21 cellular contexts compared by ENCODE assay signal in the genomic region with DNA sequence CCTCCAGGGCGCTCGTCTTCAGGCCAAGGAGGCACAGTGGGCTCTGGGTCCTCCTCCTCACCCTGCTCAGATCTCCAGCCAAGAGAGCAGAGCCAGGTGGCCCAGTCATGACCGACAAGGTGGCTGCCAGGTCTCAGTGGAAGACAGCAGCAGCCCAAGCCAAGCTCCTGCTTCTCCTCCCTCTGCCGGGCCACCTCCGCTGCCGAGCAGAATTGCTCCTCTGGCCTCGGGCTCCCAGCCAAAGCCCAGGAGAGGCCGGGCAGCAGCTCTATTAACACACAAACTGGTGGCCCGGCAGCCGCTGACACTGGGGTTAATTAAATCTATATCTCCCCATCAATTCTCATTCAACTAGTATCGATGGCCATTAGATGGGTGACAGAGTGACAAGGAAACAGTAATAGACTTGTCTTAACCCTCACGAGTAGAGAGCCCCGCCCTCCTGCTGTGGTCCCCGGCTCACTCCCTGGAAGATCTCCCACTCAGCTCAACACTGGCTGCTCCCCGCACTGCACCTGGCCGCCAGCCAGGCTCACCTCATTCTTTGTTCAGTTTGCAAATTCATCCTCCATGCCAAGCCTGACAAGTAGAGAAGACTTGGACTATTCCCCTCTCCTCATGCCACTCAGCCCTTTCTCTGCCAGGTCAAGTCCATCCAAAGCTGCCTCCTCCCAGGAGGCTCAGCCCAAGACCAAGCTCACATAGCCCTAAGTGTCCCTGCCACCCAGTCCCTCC.
DNase-seq lines count a peak whose midpoint lies in the region; ATAC-seq and TF ChIP-seq lines count a peak whose summit lies in the region.
"Had no signal": no experiment of that assay in that cellular context is flagged by ENCODE, and none has a peak within 500 bp of the region (broad histone marks: within the 10 kb centered on the region; RNA-seq: fewer than 3 reads in every experiment).

No MANE protein-coding gene starts in this region.

- peaks cover 0 to 8% of the 10 kb centered on the region in 2 donors for H3K4me1 ChIP-seq in thyroid gland
- H3K4me1 ChIP-seq: BLaER1, esophagus squamous epithelium, lower lobe of right lung, spleen had no signal

- no peaks in the 10 kb centered on the region for H3K9me3 ChIP-seq in thyroid gland
- H3K9me3 ChIP-seq: BLaER1, esophagus squamous epithelium, lower lobe of right lung, prostate gland, spleen had no signal

- DNase-seq in NCI-H2171 treated with DMSO at 0.1 percent for 48 hours (lab: John Stamatoyannopoulos, UW), result peak; percentile 10
- DNase-seq in NCI-H2171 (lab: John Stamatoyannopoulos, UW), result no peak
- DNase-seq in NCI-H2107 treated with DMSO at 0.1 percent for 48 hours (lab: John Stamatoyannopoulos, UW; ENCODE audit: unreplicated experiment), result peak; percentile 38
- DNase-seq in cerebellar cortex (ENCODE audit: low spot score), result peak; percentile 49
- DNase-seq in thyroid gland, result peak; percentile 61 to 63
- DNase-seq in GM20000 (ENCODE audit: low spot score), result no peak
- DNase-seq: 8988T; activated CD8-positive, alpha-beta T cell treated with anti-CD3 and anti-CD28 coated beads for 36 hours; effector CD4-positive, alpha-beta T cell; esophagus squamous epithelium; lower lobe of right lung; NCI-H187; spleen; T-helper 1 cell; WERI-Rb-1 had no signal

- H3K4me3 ChIP-seq in thyroid gland (replicated peaks in 1 of 3), result no peak overlapping the region
- H3K4me3 ChIP-seq: BLaER1, cardiac muscle cell, esophagus squamous epithelium, lower lobe of right lung, prostate gland, spleen had no signal

- 26 to 41% methylated on average over 16 of the region's 16 CpGs for WGBS in thyroid gland, 2 donors

- intact Hi-C loops in thyroid gland (cut with DNase I), result no loop called here

- H3K27ac ChIP-seq in thyroid gland, result no peak overlapping the region
- H3K27ac ChIP-seq: BLaER1, cardiac muscle cell, esophagus squamous epithelium, lower lobe of right lung, prostate gland, spleen, WERI-Rb-1 had no signal

- TF ChIP-seq CTCF in thyroid gland (IDR thresholded peaks at IDR 0.05) (no peak), GM20000 (IDR thresholded peaks at IDR 0.05; ENCODE audit: extremely low read depth, missing control alignments) (no peak)

- ATAC-seq in GM18505 (IDR thresholded peaks at IDR 0.05; ENCODE audit: unreplicated experiment) (no peak), GM19463 (IDR thresholded peaks at IDR 0.05; ENCODE audit: unreplicated experiment) (no peak)
- ATAC-seq: activated CD8-positive, alpha-beta T cell treated with anti-CD3 and anti-CD28 coated beads for 36 hours; lower lobe of right lung; naive thymus-derived CD8-positive, alpha-beta T cell had no signal

- no peaks in the 10 kb centered on the region for H3K27me3 ChIP-seq in thyroid gland
- H3K27me3 ChIP-seq: BLaER1, cardiac muscle cell had no signal

- H3K36me3 ChIP-seq in thyroid gland, result no peaks in the 10 kb centered on the region
- H3K36me3 ChIP-seq: BLaER1, cardiac muscle cell, esophagus squamous epithelium, lower lobe of right lung, prostate gland, spleen, WERI-Rb-1 had no signal

- TF ChIP-seq POLR2A in thyroid gland (IDR thresholded peaks at IDR 0.05), result no peak
- TF ChIP-seq POLR2A in GM18505 (IDR thresholded peaks at IDR 0.05; ENCODE audit: borderline replicate concordance, extremely low read depth, insufficient read depth, insufficient read length), result no peak

Comparison
In these comparisons a context has a peak if more than half of its experiments do, and no peak if none do; other contexts are left out.
1. DNase-seq: peak in NCI-H2171 treated with DMSO at 0.1 percent for 48 hours (single experiment), NCI-H2107 treated with DMSO at 0.1 percent for 48 hours (single experiment), cerebellar cortex (single experiment) and thyroid gland (2 of 2); none in NCI-H2171 (single experiment) and GM20000 (single experiment).